In genomic region chr1:155320661-155321576, GRCh38 we compare ENCODE assay signal across 8 cellular contexts. TPM values are rescaled to one million over a fixed set of nuclear protein-coding genes. Genes with fewer than 3 reads are reported as not detected.
A peak's percentile ranks its signal among the peaks of the same experiment; 100 is the strongest.
DNase-seq lines count a peak whose midpoint lies in the region; ATAC-seq and TF ChIP-seq lines count a peak whose summit lies in the region.

Gene RUSC1, plus strand, starts transcription at chr1:155320894. Its CDS starts 880 bp downstream, at chr1:155321774.

- H2AFZ ChIP-seq in neural cell (ENCODE audit: low read depth, low read length), result peak within 1 kb of the TSS; percentile 65

- H3K4me2 ChIP-seq in neural cell (ENCODE audit: low read length), result peak within 1 kb of the TSS; percentile 97

- no peaks in the 10 kb centered on the region for H3F3A ChIP-seq in neural cell (ENCODE audit: insufficient read depth, low read length, poor library complexity, severe bottlenecking)

- H3K4me3 ChIP-seq in neural cell (ENCODE audit: low read length) (peak within 1 kb of the TSS; percentile 90), stomach (peak within 1 kb of the TSS; percentile 55 to 96 (median 78))

- no peak for TF ChIP-seq POLR2A in stomach (IDR thresholded peaks at IDR 0.05)

- peak within 1 kb of the TSS; percentile 91 for H3K9ac ChIP-seq in neural cell (ENCODE audit: low read length)

- CTCF ChIA-PET in activated naive CD4-positive, alpha-beta T cell treated with anti-CD3 and anti-CD28 coated beads, Interleukin-2, amount 10 ng/mL, durations not matched to agents 7 days and 5 days (lab: Charles Lee), result interaction anchor here (1.0 to 9.5 kb wide), 6 partner anchors 11 to 71 kb away, joined by 3 to 138 read pairs (median 4); partner anchors contain the start of genes CLK2, FDPS and SCAMP3

- H3K9me3 ChIP-seq in neural cell (ENCODE audit: low read length), result no peaks in the 10 kb centered on the region
- no peaks in the 10 kb centered on the region for H3K9me3 ChIP-seq in stomach

- peak within 1 kb of the TSS; percentile 64 for H3K4me3 Mint-ChIP-seq in activated naive CD4-positive, alpha-beta T cell treated with anti-CD3 and anti-CD28 coated beads, Interleukin-2, amount 10 ng/mL, durations not matched to agents 7 days and 5 days

- H3K27me3 Mint-ChIP-seq in activated naive CD4-positive, alpha-beta T cell treated with anti-CD3 and anti-CD28 coated beads, Interleukin-2, amount 10 ng/mL, durations not matched to agents 7 days and 5 days, result no peaks in the 10 kb centered on the region

- peaks cover 34 to 50% (median 43%) of the 10 kb centered on the region in 4 donors for H3K4me1 ChIP-seq in stomach

- no peak for ATAC-seq in HG03432 (IDR thresholded peaks at IDR 0.05; ENCODE audit: unreplicated experiment)

- H3K36me3 ChIP-seq in neural cell (ENCODE audit: insufficient read depth, low read length) (no peaks in the 10 kb centered on the region), stomach (peaks cover 0 to 26% (median 18%) of the 10 kb centered on the region in 4 donors)

- no peaks in the 10 kb centered on the region for H3K9me2 ChIP-seq in neural cell (ENCODE audit: insufficient read depth, low read length)

- H3K27ac ChIP-seq in neural cell (ENCODE audit: low read length), result peak within 1 kb of the TSS; percentile 79
- peak within 1 kb of the TSS; percentile 28 to 99 (median 98) for H3K27ac ChIP-seq in stomach

- peaks cover 33% of the 10 kb centered on the region for H3K36me3 Mint-ChIP-seq in activated naive CD4-positive, alpha-beta T cell treated with anti-CD3 and anti-CD28 coated beads, Interleukin-2, amount 10 ng/mL, durations not matched to agents 7 days and 5 days

- DNase-seq in GM19238 (ENCODE audit: insufficient read length, low spot score) (peak; percentile 68), SHP77 treated with DMSO at 0.1 percent for 48 hours (lab: John Stamatoyannopoulos, UW) (peak; percentile 85), foreskin melanocyte (peak; percentile 52), stomach (peak; percentile 75), NCI-H524 treated with DMSO at 0.1 percent for 48 hours (lab: John Stamatoyannopoulos, UW) (no peak)
- peak; percentile 89 for DNase-seq in activated naive CD4-positive, alpha-beta T cell treated with anti-CD3 and anti-CD28 coated beads, Interleukin-2, amount 10 ng/mL, durations not matched to agents 7 days and 5 days

- H3K79me2 ChIP-seq in neural cell (replicated peaks; ENCODE audit: insufficient read depth, low read length), result peaks cover 28% of the 10 kb centered on the region

- H4K20me1 ChIP-seq in neural cell (ENCODE audit: insufficient read depth), result peaks cover 7% of the 10 kb centered on the region

- TF ChIP-seq RAD21 in neural cell (conservative IDR thresholded peaks at IDR 0.05), result peak; percentile 22

- no peak for TF ChIP-seq EP300 in neural cell (conservative IDR thresholded peaks at IDR 0.05; ENCODE audit: poor library complexity, severe bottlenecking)
- TF ChIP-seq EP300 in stomach (IDR thresholded peaks at IDR 0.05), result no peak

- WGBS in stomach, 5 donors, result 6 to 18% (median 13%) methylated on average over 44 to 50 of the region's 50 CpGs

- H3K27me3 ChIP-seq in neural cell (ENCODE audit: insufficient read depth, low read depth, low read length) (no peaks in the 10 kb centered on the region), stomach (no peaks in the 10 kb centered on the region)

- peaks cover 51% of the 10 kb centered on the region for H3K4me1 Mint-ChIP-seq in activated naive CD4-positive, alpha-beta T cell treated with anti-CD3 and anti-CD28 coated beads, Interleukin-2, amount 10 ng/mL, durations not matched to agents 7 days and 5 days

- intact Hi-C loops in stomach (cut with DNase I; ENCODE audit: low total_unique reads), result no loop called here

- peak within 1 kb of the TSS; percentile 71 for H3K27ac Mint-ChIP-seq in activated naive CD4-positive, alpha-beta T cell treated with anti-CD3 and anti-CD28 coated beads, Interleukin-2, amount 10 ng/mL, durations not matched to agents 7 days and 5 days

- no peaks in the 10 kb centered on the region for H3K9me3 Mint-ChIP-seq in activated naive CD4-positive, alpha-beta T cell treated with anti-CD3 and anti-CD28 coated beads, Interleukin-2, amount 10 ng/mL, durations not matched to agents 7 days and 5 days

- TF ChIP-seq CTCF in neural cell (IDR thresholded peaks at IDR 0.05; ENCODE audit: poor library complexity, severe bottlenecking) (peak; percentile 16), stomach (IDR thresholded peaks at IDR 0.05) (no peak)

TF ChIP-seq in neural cell, 6 proteins besides CTCF, POLR2A, EP300 and RAD21:
- TF ChIP-seq EZH2 (IDR thresholded peaks at IDR 0.05; ENCODE audit: borderline replicate concordance, insufficient read depth, low read length, poor library complexity, severe bottlenecking), result no peak
- TF ChIP-seq MXI1 (conservative IDR thresholded peaks at IDR 0.05; ENCODE audit: poor library complexity, severe bottlenecking), result peak; percentile 31
- TF ChIP-seq SMC3 (conservative IDR thresholded peaks at IDR 0.05; ENCODE audit: poor library complexity), result no peak
- TF ChIP-seq TAF1 (IDR thresholded peaks at IDR 0.05; ENCODE audit: low read depth), result peak; percentile 70
- TF ChIP-seq REST (IDR thresholded peaks at IDR 0.05; ENCODE audit: borderline replicate concordance), result no peak
- TF ChIP-seq POLR2AphosphoS5 (IDR thresholded peaks at IDR 0.05), result peak; percentile 84

RNA-seq across cellular contexts. Expression of gene RUSC1, which starts in this region (rescaled TPM):
- polyA plus RNA-seq in neural cell, result 45.7 and 58.1 TPM in 2 replicates
- 36.9 and 38.5 TPM in 2 replicates for polyA minus RNA-seq in neural cell
- total RNA-seq in stomach, result 100 to 1,000 TPM in 1 of 5 donors, 10 to 100 TPM in 3, 1 to 10 TPM in 1; 9.5 to 164 (median 31.3) TPM
- 10 to 100 TPM; 25.6 to 32.7 (median 31.4) TPM for polyA plus RNA-seq in stomach
